14 cellular contexts compared by ENCODE assay signal in the genomic region with DNA sequence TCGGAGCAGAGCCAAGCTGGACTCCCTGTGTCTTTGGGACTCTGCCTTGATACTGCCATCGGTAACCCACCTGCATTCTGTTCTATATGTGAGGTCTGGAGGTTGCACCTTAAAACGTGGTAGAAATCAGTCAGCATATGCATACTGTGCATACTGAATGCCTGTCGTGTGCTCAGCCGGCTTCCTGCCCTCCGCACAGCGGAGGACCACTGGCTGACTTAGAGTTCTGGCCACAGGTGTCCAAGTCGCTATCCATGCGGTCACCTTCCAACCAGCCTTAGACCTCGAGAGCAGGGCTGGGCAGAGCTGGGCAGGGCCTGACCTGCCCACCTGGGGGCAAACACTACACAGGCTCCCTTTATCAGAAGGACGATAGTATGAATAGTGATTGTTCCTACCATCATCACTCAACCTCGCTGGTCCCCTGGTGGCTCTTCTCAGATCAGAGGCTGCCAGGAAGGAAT. TPM values are rescaled to one million over a fixed set of nuclear protein-coding genes. Genes with fewer than 3 reads are reported as not detected.
DNase-seq lines count a peak whose midpoint lies in the region; ATAC-seq and TF ChIP-seq lines count a peak whose summit lies in the region.
"Had no signal": no experiment of that assay in that cellular context is flagged by ENCODE, and none has a peak within 500 bp of the region (broad histone marks: within the 10 kb centered on the region; RNA-seq: fewer than 3 reads in every experiment).

No MANE protein-coding gene starts in this region.

- ATAC-seq in activated B cell treated with CpG ODN at 0.5 μM for 24 hours (ENCODE audit: low read depth) (no peak), esophagus mucosa (no peak), GM21528 (IDR thresholded peaks at IDR 0.05; ENCODE audit: low FRiP score, unreplicated experiment) (no peak)
- ATAC-seq in effector memory CD8-positive, alpha-beta T cell (replicated peaks), result no peak
- ATAC-seq: left colon had no signal

- H3K4me3 Mint-ChIP-seq in activated CD4-positive, alpha-beta T cell treated with anti-CD3 and anti-CD28 coated beads, Interleukin-2, amount 10 ng/mL, durations not matched to agents 7 days and 5 days, result peak overlapping the region; percentile 95
- peak overlapping the region; percentile 55 for H3K4me3 Mint-ChIP-seq in activated B cell treated with CpG ODN at 0.5 μM for 24 hours
- H3K4me3 Mint-ChIP-seq in effector memory CD8-positive, alpha-beta T cell, result peak overlapping the region; percentile 97 to 99

- TF ChIP-seq CTCF in activated B cell treated with CpG ODN at 0.5 μM for 24 hours (IDR thresholded peaks at IDR 0.05), result no peak
- TF ChIP-seq CTCF in GM10248 (IDR thresholded peaks at IDR 0.05; ENCODE audit: control extremely low read depth, extremely low read depth, low read depth, missing control alignments), result no peak

- CTCF ChIA-PET in activated CD4-positive, alpha-beta T cell treated with anti-CD3 and anti-CD28 coated beads, Interleukin-2, amount 10 ng/mL, durations not matched to agents 7 days and 5 days (lab: Charles Lee), result interaction anchor here (1.0 to 1.9 kb wide), 6 partner anchors 10 to 104 kb away, joined by 3 to 9 read pairs (median 4); partner anchors contain the start of genes PTPRCAP, RAD9A, SSH3 and TMEM134
- CTCF ChIA-PET in activated B cell treated with CpG ODN at 0.5 μM for 24 hours (lab: Charles Lee) (interaction anchor here (0.9 to 1.1 kb wide), 3 partner anchors 10 to 99 kb away, joined by 3 to 4 read pairs (median 3); no protein-coding TSS in a partner anchor), GM10248 (lab: Yijun Ruan, JAX) (interaction anchor here (0.9 to 3.4 kb wide), 9 partner anchors 10 to 94 kb away, joined by 3 to 21 read pairs (median 3); partner anchors contain the start of genes RAD9A and TMEM134)

- H3K36me3 Mint-ChIP-seq in activated CD4-positive, alpha-beta T cell treated with anti-CD3 and anti-CD28 coated beads, Interleukin-2, amount 10 ng/mL, durations not matched to agents 7 days and 5 days (ENCODE audit: low read depth), result peaks cover 69% of the 10 kb centered on the region
- H3K36me3 Mint-ChIP-seq in activated B cell treated with CpG ODN at 0.5 μM for 24 hours (ENCODE audit: low read depth), result peaks cover 36% of the 10 kb centered on the region
- peaks cover 61% of the 10 kb centered on the region for H3K36me3 Mint-ChIP-seq in effector memory CD8-positive, alpha-beta T cell (ENCODE audit: insufficient read depth)

- no peaks in the 10 kb centered on the region for H3K9me3 Mint-ChIP-seq in activated CD4-positive, alpha-beta T cell treated with anti-CD3 and anti-CD28 coated beads, Interleukin-2, amount 10 ng/mL, durations not matched to agents 7 days and 5 days
- no peaks in the 10 kb centered on the region for H3K9me3 Mint-ChIP-seq in activated B cell treated with CpG ODN at 0.5 μM for 24 hours
- H3K9me3 Mint-ChIP-seq in effector memory CD8-positive, alpha-beta T cell, result no peaks in the 10 kb centered on the region
- H3K9me3 Mint-ChIP-seq: H9 had no signal

- peaks cover 81% of the 10 kb centered on the region for H3K4me1 Mint-ChIP-seq in activated CD4-positive, alpha-beta T cell treated with anti-CD3 and anti-CD28 coated beads, Interleukin-2, amount 10 ng/mL, durations not matched to agents 7 days and 5 days
- peaks cover 93% of the 10 kb centered on the region for H3K4me1 Mint-ChIP-seq in activated B cell treated with CpG ODN at 0.5 μM for 24 hours
- H3K4me1 Mint-ChIP-seq in effector memory CD8-positive, alpha-beta T cell (ENCODE audit: low read depth in 2 of 2), result peaks cover 73 to 80% of the 10 kb centered on the region in 2 donors

- DNase-seq in activated CD4-positive, alpha-beta T cell treated with anti-CD3 and anti-CD28 coated beads, Interleukin-2, amount 10 ng/mL, durations not matched to agents 7 days and 5 days, result no peak
- DNase-seq in activated CD4-positive, alpha-beta T cell treated with anti-CD3 and anti-CD28 coated beads, Interleukin-2, amount 50 U/mL, for 4 hours, result no peak
- no peak for DNase-seq in activated B cell treated with CpG ODN at 0.5 μM for 24 hours
- no peak for DNase-seq in effector memory CD8-positive, alpha-beta T cell
- no peak for DNase-seq in GM10248 (ENCODE audit: extremely low spot score)
- DNase-seq: H9, left colon, NCI-H2081 treated with DMSO at 0.1 percent for 48 hours had no signal

- POLR2A ChIA-PET in activated CD4-positive, alpha-beta T cell treated with anti-CD3 and anti-CD28 coated beads, Interleukin-2, amount 10 ng/mL, durations not matched to agents 7 days and 5 days (lab: Charles Lee), result interaction anchor here (0.9 to 2.8 kb wide), 2 partner anchors 29 to 31 kb away, joined by 3 to 18 read pairs; partner anchors contain the start of gene PTPRCAP
- POLR2A ChIA-PET in activated B cell treated with CpG ODN at 0.5 μM for 24 hours (lab: Charles Lee) (interaction anchor here (0.7 to 3.5 kb wide), 16 partner anchors 12 to 630 kb away, joined by 3 to 113 read pairs (median 5); partner anchors contain the start of genes CORO1B, PITPNM1, PTPRCAP and RAD9A), GM10248 (lab: Yijun Ruan, JAX) (interaction anchor here (0.5 kb wide), 1 partner anchor 83 kb away, joined by 3 read pairs; no protein-coding TSS in a partner anchor)

- intact Hi-C loops in activated B cell treated with CpG ODN at 0.5 μM for 24 hours (cut with micrococcal nuclease), result no loop called here

- H3K27ac Mint-ChIP-seq in activated CD4-positive, alpha-beta T cell treated with anti-CD3 and anti-CD28 coated beads, Interleukin-2, amount 10 ng/mL, durations not matched to agents 7 days and 5 days, result peak overlapping the region; percentile 92
- H3K27ac Mint-ChIP-seq in activated B cell treated with CpG ODN at 0.5 μM for 24 hours, result peak overlapping the region; percentile 88
- H3K27ac Mint-ChIP-seq in effector memory CD8-positive, alpha-beta T cell, result peak overlapping the region; percentile 89

- H3K27me3 Mint-ChIP-seq in activated CD4-positive, alpha-beta T cell treated with anti-CD3 and anti-CD28 coated beads, Interleukin-2, amount 10 ng/mL, durations not matched to agents 7 days and 5 days, result no peaks in the 10 kb centered on the region
- no peaks in the 10 kb centered on the region for H3K27me3 Mint-ChIP-seq in activated B cell treated with CpG ODN at 0.5 μM for 24 hours
- H3K27me3 Mint-ChIP-seq in effector memory CD8-positive, alpha-beta T cell, result no peaks in the 10 kb centered on the region

- H3K27ac ChIP-seq in temporal lobe (ENCODE audit: low read depth, low read length), result peak overlapping the region; percentile 100
- H3K27ac ChIP-seq: breast epithelium, VCaP had no signal

RNA-seq across cellular contexts. Expression of gene TBC1D10C, which starts 3.8 kb away (rescaled TPM):
- total RNA-seq in activated CD4-positive, alpha-beta T cell treated with anti-CD3 and anti-CD28 coated beads, Interleukin-2, amount 10 ng/mL, durations not matched to agents 7 days and 5 days, result 100 to 1,000 TPM; 256 to 323 TPM
- total RNA-seq in activated B cell treated with CpG ODN at 0.5 μM for 24 hours (158 and 163 TPM in 2 replicates), temporal lobe (0.25 TPM), esophagus mucosa (1.5 TPM)
- total RNA-seq: endothelial cell of umbilical vein had no signal

RNA-seq across cellular contexts. Expression of gene PPP1CA, which starts 6.1 kb away (rescaled TPM):
- 100 to 1,000 TPM; 301 to 331 TPM for total RNA-seq in activated CD4-positive, alpha-beta T cell treated with anti-CD3 and anti-CD28 coated beads, Interleukin-2, amount 10 ng/mL, durations not matched to agents 7 days and 5 days
- 349 and 354 TPM in 2 replicates for total RNA-seq in activated B cell treated with CpG ODN at 0.5 μM for 24 hours
- total RNA-seq in temporal lobe, result 46.0 TPM
- 188 TPM for total RNA-seq in esophagus mucosa

RNA-seq across cellular contexts. Expression of gene CARNS1, which starts 7.7 kb away (rescaled TPM):
- 1 to 10 TPM; 1.2 to 1.9 TPM for total RNA-seq in activated CD4-positive, alpha-beta T cell treated with anti-CD3 and anti-CD28 coated beads, Interleukin-2, amount 10 ng/mL, durations not matched to agents 7 days and 5 days
- total RNA-seq in activated B cell treated with CpG ODN at 0.5 μM for 24 hours (5.7 and 6.3 TPM in 2 replicates), temporal lobe (0.25 TPM), esophagus mucosa (0.20 TPM)

RNA-seq across cellular contexts. Expression of gene RAD9A, which starts 15.9 kb away (rescaled TPM):
- total RNA-seq in activated CD4-positive, alpha-beta T cell treated with anti-CD3 and anti-CD28 coated beads, Interleukin-2, amount 10 ng/mL, durations not matched to agents 7 days and 5 days, result 10 to 100 TPM; 49.3 to 53.7 TPM
- total RNA-seq in activated B cell treated with CpG ODN at 0.5 μM for 24 hours (30.4 and 35.2 TPM in 2 replicates), temporal lobe (19.9 TPM), esophagus mucosa (15.3 TPM)

RNA-seq across cellular contexts. Expression of gene RPS6KB2, which starts 20.6 kb away (rescaled TPM):
- 10 to 100 TPM; 57.5 to 68.1 TPM for total RNA-seq in activated CD4-positive, alpha-beta T cell treated with anti-CD3 and anti-CD28 coated beads, Interleukin-2, amount 10 ng/mL, durations not matched to agents 7 days and 5 days
- total RNA-seq in activated B cell treated with CpG ODN at 0.5 μM for 24 hours (66.9 and 74.5 TPM in 2 replicates), temporal lobe (15.7 TPM), esophagus mucosa (95.0 TPM)

Comparison
In these comparisons a context has a peak if more than half of its experiments do, and no peak if none do; other contexts are left out.
1. RNA of gene TBC1D10C, which starts 3.8 kb away (total RNA-seq): 256 to 323 TPM in activated CD4-positive, alpha-beta T cell treated with anti-CD3 and anti-CD28 coated beads, Interleukin-2, amount 10 ng/mL, durations not matched to agents 7 days and 5 days and 158 to 163 TPM in activated B cell treated with CpG ODN at 0.5 μM for 24 hours; 1.5 TPM in esophagus mucosa (single experiment) and 0.25 TPM in temporal lobe (single experiment); every median in the first group is over 10 times any median in the second.
2. Peak in every context shown above with its lines, with median percentiles within 50 percentile points of each other: H3K27ac Mint-ChIP-seq and H3K4me3 Mint-ChIP-seq.